ENCODE assay signal across 8 cellular contexts in genomic region chr5:38994329-38994927, GRCh38.
DNase-seq lines count a peak whose midpoint lies in the region; ATAC-seq and TF ChIP-seq lines count a peak whose summit lies in the region.

No MANE protein-coding gene starts in this region.

- WGBS in heart right ventricle, 2 donors, result 32 to 35% methylated on average over 5 of the region's 5 CpGs

- DNase-seq in CD14-positive monocyte (ENCODE audit: low spot score), result no peak
- DNase-seq in NCI-H1105 (lab: John Stamatoyannopoulos, UW), result peak; percentile 17
- DNase-seq in activated CD4-positive, alpha-beta memory T cell treated with anti-CD3 and anti-CD28 coated beads for 36 hours, result peak; percentile 28
- DNase-seq in heart right ventricle, result peak in 1 of 2 donors; percentile 20
- no peak for DNase-seq in sciatic nerve (ENCODE audit: low spot score)
- no peak for DNase-seq in stimulated activated effector memory CD8-positive, alpha-beta T cell treated with anti-CD3 and anti-CD28 coated beads, Interleukin-12 subunit alpha, Interleukin-12 subunit beta, amount 100 ng/mL, for 72 hours (ENCODE audit: low spot score in 2 of 2)

- no peak overlapping the region for H3K4me3 Mint-ChIP-seq in CD14-positive monocyte
- no peak overlapping the region for H3K4me3 Mint-ChIP-seq in activated CD4-positive, alpha-beta memory T cell treated with anti-CD3 and anti-CD28 coated beads for 36 hours
- H3K4me3 Mint-ChIP-seq in stimulated activated effector memory CD8-positive, alpha-beta T cell treated with anti-CD3 and anti-CD28 coated beads, Interleukin-12 subunit alpha, Interleukin-12 subunit beta, amount 100 ng/mL, for 72 hours, result no peak overlapping the region

- no peak overlapping the region for H3K27ac Mint-ChIP-seq in CD14-positive monocyte
- no peak overlapping the region for H3K27ac Mint-ChIP-seq in activated CD4-positive, alpha-beta memory T cell treated with anti-CD3 and anti-CD28 coated beads for 36 hours
- H3K27ac Mint-ChIP-seq in stimulated activated effector memory CD8-positive, alpha-beta T cell treated with anti-CD3 and anti-CD28 coated beads, Interleukin-12 subunit alpha, Interleukin-12 subunit beta, amount 100 ng/mL, for 72 hours, result no peak overlapping the region

- H3K4me3 ChIP-seq in heart right ventricle, result no peak overlapping the region

- intact Hi-C loops in CD14-positive monocyte (cut with micrococcal nuclease) (loop anchor here in 1 of 2 donors (10.0 kb wide), 1 partner anchor 90 kb away; no protein-coding TSS in a partner anchor), heart right ventricle (cut with DNase I) (loop anchor here in 1 of 10 donors (1.0 kb wide), 1 partner anchor 82 kb away; no protein-coding TSS in a partner anchor), sciatic nerve (cut with DNase I) (no loop called here)
- intact Hi-C loops in activated CD4-positive, alpha-beta memory T cell treated with anti-CD3 and anti-CD28 coated beads for 36 hours (cut with micrococcal nuclease), result loop anchor here (1.0 to 5.0 kb wide), 2 partner anchors 86 to 288 kb away; no protein-coding TSS in a partner anchor

- H3K4me1 Mint-ChIP-seq in CD14-positive monocyte, result no peaks in the 10 kb centered on the region
- H3K4me1 Mint-ChIP-seq in activated CD4-positive, alpha-beta memory T cell treated with anti-CD3 and anti-CD28 coated beads for 36 hours (ENCODE audit: low read depth), result peaks cover 10% of the 10 kb centered on the region
- H3K4me1 Mint-ChIP-seq in stimulated activated effector memory CD8-positive, alpha-beta T cell treated with anti-CD3 and anti-CD28 coated beads, Interleukin-12 subunit alpha, Interleukin-12 subunit beta, amount 100 ng/mL, for 72 hours, result peaks cover 22% of the 10 kb centered on the region

- H3K9me3 Mint-ChIP-seq in CD14-positive monocyte, result peaks cover 0 to 12% (median 4%) of the 10 kb centered on the region in 7 donors
- peaks cover 2% of the 10 kb centered on the region for H3K9me3 Mint-ChIP-seq in activated CD4-positive, alpha-beta memory T cell treated with anti-CD3 and anti-CD28 coated beads for 36 hours
- peaks cover 2% of the 10 kb centered on the region for H3K9me3 Mint-ChIP-seq in stimulated activated effector memory CD8-positive, alpha-beta T cell treated with anti-CD3 and anti-CD28 coated beads, Interleukin-12 subunit alpha, Interleukin-12 subunit beta, amount 100 ng/mL, for 72 hours

- TF ChIP-seq CTCF in CD14-positive monocyte (IDR thresholded peaks at IDR 0.05), result peak; percentile 61
- TF ChIP-seq CTCF in heart right ventricle (IDR thresholded peaks at IDR 0.05), result peak; percentile 32 to 72 (median 59)

- no peaks in the 10 kb centered on the region for H3K27me3 Mint-ChIP-seq in CD14-positive monocyte (ENCODE audit: low read depth in 3 of 3)
- no peaks in the 10 kb centered on the region for H3K27me3 Mint-ChIP-seq in activated CD4-positive, alpha-beta memory T cell treated with anti-CD3 and anti-CD28 coated beads for 36 hours

- peak; percentile 46 for ATAC-seq in GM18498 (IDR thresholded peaks at IDR 0.05; ENCODE audit: unreplicated experiment)
- ATAC-seq in heart right ventricle, result peak; percentile 50 to 85 (median 78)
- peak; percentile 79 for ATAC-seq in sciatic nerve
- ATAC-seq in stimulated activated effector memory CD8-positive, alpha-beta T cell treated with anti-CD3 and anti-CD28 coated beads, Interleukin-12 subunit alpha, Interleukin-12 subunit beta, amount 100 ng/mL, for 72 hours, result no peak
- ATAC-seq in GM21737 (IDR thresholded peaks at IDR 0.05; ENCODE audit: unreplicated experiment), result no peak

- peaks cover 0 to 9% (median 0%) of the 10 kb centered on the region in 11 donors for H3K9me3 ChIP-seq in heart right ventricle

- peaks cover 0 to 22% (median 5%) of the 10 kb centered on the region in 9 donors for H3K4me1 ChIP-seq in heart right ventricle

- POLR2A ChIA-PET in activated CD4-positive, alpha-beta memory T cell treated with anti-CD3 and anti-CD28 coated beads for 36 hours (lab: Charles Lee), result no interaction called here

- H3K36me3 Mint-ChIP-seq in CD14-positive monocyte, result peaks cover 49 to 51% of the 10 kb centered on the region in 2 donors
- H3K36me3 Mint-ChIP-seq in activated CD4-positive, alpha-beta memory T cell treated with anti-CD3 and anti-CD28 coated beads for 36 hours, result peaks cover 26% of the 10 kb centered on the region
- H3K36me3 Mint-ChIP-seq in stimulated activated effector memory CD8-positive, alpha-beta T cell treated with anti-CD3 and anti-CD28 coated beads, Interleukin-12 subunit alpha, Interleukin-12 subunit beta, amount 100 ng/mL, for 72 hours, result peaks cover 77% of the 10 kb centered on the region

- H3K27me3 ChIP-seq in heart right ventricle, result no peaks in the 10 kb centered on the region

- H3K36me3 ChIP-seq in heart right ventricle, result peaks cover 0 to 62% (median 3%) of the 10 kb centered on the region in 9 donors

- CTCF ChIA-PET in activated CD4-positive, alpha-beta memory T cell treated with anti-CD3 and anti-CD28 coated beads for 36 hours (lab: Charles Lee), result interaction anchor here (0.7 to 1.0 kb wide), 2 partner anchors 9 to 86 kb away, joined by 3 to 7 read pairs; no protein-coding TSS in a partner anchor

- no peak overlapping the region for H3K27ac ChIP-seq in heart right ventricle

Comparison
In these comparisons a context has a peak if more than half of its experiments do, and no peak if none do; other contexts are left out.
1. DNase-seq: peak in NCI-H1105 (single experiment) and activated CD4-positive, alpha-beta memory T cell treated with anti-CD3 and anti-CD28 coated beads for 36 hours (single experiment); none in CD14-positive monocyte (single experiment), sciatic nerve (single experiment) and stimulated activated effector memory CD8-positive, alpha-beta T cell treated with anti-CD3 and anti-CD28 coated beads, Interleukin-12 subunit alpha, Interleukin-12 subunit beta, amount 100 ng/mL, for 72 hours (0 of 2).
2. ATAC-seq: peak in GM18498 (single experiment), heart right ventricle (8 of 8) and sciatic nerve (single experiment); none in stimulated activated effector memory CD8-positive, alpha-beta T cell treated with anti-CD3 and anti-CD28 coated beads, Interleukin-12 subunit alpha, Interleukin-12 subunit beta, amount 100 ng/mL, for 72 hours (single experiment) and GM21737 (single experiment).